ENCODE assay signal across 32 cellular contexts in genomic region chr9:120556780-120557179, GRCh38.
"Had no signal": no experiment of that assay in that cellular context is flagged by ENCODE, and none has a peak within 500 bp of the region (broad histone marks: within the 10 kb centered on the region; RNA-seq: fewer than 3 reads in every experiment).

No MANE protein-coding gene starts in this region.

- H3K36me3 ChIP-seq: adrenal gland, brain microvascular endothelial cell had no signal

- H3K27ac ChIP-seq: adrenal gland, body of pancreas, brain microvascular endothelial cell, breast epithelium, VCaP had no signal

- H3K9me3 ChIP-seq: adrenal gland, body of pancreas, breast epithelium had no signal

- H3K27me3 ChIP-seq: adrenal gland, body of pancreas, brain microvascular endothelial cell, breast epithelium had no signal

- DNase-seq: activated B cell treated with CpG ODN at 0.5 μM for 24 hours; activated CD4-positive, alpha-beta memory T cell treated with anti-CD3 and anti-CD28 coated beads for 36 hours; activated CD4-positive, alpha-beta T cell treated with anti-CD3 and anti-CD28 coated beads for 4 hours; activated CD4-positive, alpha-beta T cell treated with anti-CD3 and anti-CD28 coated beads, Interleukin-2, amount 10 ng/mL, durations not matched to agents 24 days and 14 days; activated CD4-positive, alpha-beta T cell treated with anti-CD3 and anti-CD28 coated beads, Interleukin-2, amount 50 U/mL, for 1 hour; activated CD4-positive, alpha-beta T cell treated with anti-CD3 and anti-CD28 coated beads, Interleukin-2, amount 50 U/mL, for 4 hours; activated CD4-positive, CD25-positive, alpha-beta regulatory T cell treated with anti-CD3 and anti-CD28 coated beads, Interleukin-2, amount 50 U/mL, for 72 hours; activated CD8-positive, alpha-beta memory T cell treated with anti-CD3 and anti-CD28 coated beads, Interleukin-2, amount 50 U/mL, for 4 hours; activated CD8-positive, alpha-beta T cell treated with anti-CD3 and anti-CD28 coated beads for 36 hours; activated effector memory CD4-positive, alpha-beta T cell treated with anti-CD3 and anti-CD28 coated beads, Interleukin-2, amount 50 U/mL, for 16 hours; activated gamma-delta T cell treated with Interleukin-2 at 50 U/mL for 16 hours; activated naive CD4-positive, alpha-beta T cell; activated naive CD4-positive, alpha-beta T cell treated with anti-CD3 and anti-CD28 coated beads for 36 hours; activated naive CD4-positive, alpha-beta T cell treated with anti-CD3 and anti-CD28 coated beads, Interleukin-2, amount 50 U/mL, for 16 hours; activated naive CD8-positive, alpha-beta T cell treated with anti-CD3 and anti-CD28 coated beads for 36 hours; activated T-cell treated with anti-CD3 and anti-CD28 coated beads for 4 hours; activated T-cell treated with anti-CD3 and anti-CD28 coated beads, Interleukin-2, amount 50 U/mL, for 1 hour; activated T-cell treated with anti-CD3 and anti-CD28 coated beads, Interleukin-2, amount 50 U/mL, for 4 hours; activated T-cell treated with anti-CD3 and anti-CD28 coated beads, Interleukin-2, amount 50 U/mL, for 72 hours; adrenal gland; amniotic stem cell; aorta; body of pancreas; brain microvascular endothelial cell; central memory CD4-positive, alpha-beta T cell; T-helper 1 cell; T-helper 2 cell; T-helper 9 cell had no signal

- H3K4me1 ChIP-seq: adrenal gland, body of pancreas, breast epithelium had no signal

- H3K4me3 ChIP-seq: adrenal gland, body of pancreas, breast epithelium had no signal

- ATAC-seq: activated CD8-positive, alpha-beta T cell treated with anti-CD3 and anti-CD28 coated beads for 36 hours; activated naive CD4-positive, alpha-beta T cell treated with anti-CD3 and anti-CD28 coated beads, Interleukin-2, amount 50 U/mL, for 72 hours; activated T-cell treated with anti-CD3 and anti-CD28 coated beads, Interleukin-2, amount 50 U/mL, for 4 hours; activated T-cell treated with anti-CD3 and anti-CD28 coated beads, Interleukin-2, amount 50 U/mL, for 72 hours; activated T-helper 17 cell treated with anti-CD3 and anti-CD28 coated beads, Interleukin-2, amount 50 U/mL, for 72 hours; body of pancreas had no signal
